Comparison of ENCODE assay signal across 6 cellular contexts in the genomic region with DNA sequence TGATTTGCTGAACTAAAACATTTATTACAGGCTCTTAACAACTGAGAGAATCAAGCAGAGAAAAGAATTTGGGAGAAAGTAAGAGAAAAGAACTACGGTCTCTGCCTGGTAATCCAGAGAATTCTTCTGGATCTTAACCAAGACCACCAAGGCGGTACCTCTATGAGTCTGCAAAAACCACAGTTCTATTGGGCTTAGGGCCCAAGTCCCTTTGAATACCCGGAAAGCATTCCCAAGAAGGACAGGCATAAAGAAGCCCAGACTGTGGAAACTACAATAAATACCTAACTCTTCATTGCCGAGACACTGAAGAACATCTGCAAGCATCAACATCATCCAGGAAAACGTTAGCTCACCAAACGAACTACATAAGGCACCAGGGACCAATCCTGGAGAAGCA.
"Had no signal": no experiment of that assay in that cellular context is flagged by ENCODE, and none has a peak within 500 bp of the region (broad histone marks: within the 10 kb centered on the region; RNA-seq: fewer than 3 reads in every experiment).

No MANE protein-coding gene starts in this region.

- H3K4me3 ChIP-seq: K562 had no signal

- ATAC-seq: K562 had no signal

- DNase-seq: IMR-90, KBM-7, KG1 had no signal

- H3K27ac ChIP-seq: HL-60 had no signal

- FAIRE-seq: HTR-8/SVneo, K562 had no signal
